In genomic region chr1:241895013-241895412, GRCh38 we compare ENCODE assay signal across 16 cellular contexts. TPM values are rescaled to one million over a fixed set of nuclear protein-coding genes. Genes with fewer than 3 reads are reported as not detected.
A peak's percentile ranks its signal among the peaks of the same experiment; 100 is the strongest.
DNase-seq lines count a peak whose midpoint lies in the region; ATAC-seq and TF ChIP-seq lines count a peak whose summit lies in the region.
"Had no signal": no experiment of that assay in that cellular context is flagged by ENCODE, and none has a peak within 500 bp of the region (broad histone marks: within the 10 kb centered on the region; RNA-seq: fewer than 3 reads in every experiment).

No MANE protein-coding gene starts in this region.

- ATAC-seq in activated naive CD8-positive, alpha-beta T cell treated with anti-CD3 and anti-CD28 coated beads, Interleukin-2, amount 50 U/mL, for 24 hours: no peak
- peak; percentile 75 for ATAC-seq in HG02884 (IDR thresholded peaks at IDR 0.05; ENCODE audit: unreplicated experiment)
- peak; percentile 72 to 87 for ATAC-seq in stimulated activated naive B cell treated with anti-CD40 and anti-IgM and Interleukin-4, amounts not matched to agents 10 μg/mL and 1 μg/mL and 100 μg/mL, for 72 hours (replicated peaks)
- ATAC-seq: gastroesophageal sphincter, left lobe of liver had no signal

- no peaks in the 10 kb centered on the region for H3K4me1 ChIP-seq in right atrium auricular region
- H3K4me1 ChIP-seq: gastroesophageal sphincter, SJSA1, suprapubic skin had no signal

- H3K4me3 ChIP-seq in right atrium auricular region: no peak overlapping the region
- H3K4me3 ChIP-seq: gastroesophageal sphincter, SJSA1, suprapubic skin had no signal

- H3K27me3 ChIP-seq in right atrium auricular region: no peaks in the 10 kb centered on the region
- H3K27me3 ChIP-seq: gastroesophageal sphincter, SJSA1, suprapubic skin had no signal

- no peaks in the 10 kb centered on the region for H3K9me3 ChIP-seq in right atrium auricular region
- H3K9me3 ChIP-seq: gastroesophageal sphincter, SJSA1, suprapubic skin had no signal

- H3K36me3 Mint-ChIP-seq in activated naive CD8-positive, alpha-beta T cell: no peaks in the 10 kb centered on the region
- peaks cover 11% of the 10 kb centered on the region for H3K36me3 Mint-ChIP-seq in activated naive CD8-positive, alpha-beta T cell treated with anti-CD3 and anti-CD28 coated beads, Interleukin-2, amount 50 U/mL, for 24 hours (ENCODE audit: low read depth)
- H3K36me3 Mint-ChIP-seq in stimulated activated naive B cell treated with anti-CD40 and anti-IgM and Interleukin-4, amounts not matched to agents 10 μg/mL and 1 μg/mL and 100 μg/mL, for 72 hours: no peaks in the 10 kb centered on the region
- peaks cover 16% of the 10 kb centered on the region for H3K36me3 Mint-ChIP-seq in activated CD4-positive, alpha-beta T cell treated with anti-CD3 and anti-CD28 coated beads, Interleukin-2, amount 10 ng/mL, durations not matched to agents 7 days and 5 days (ENCODE audit: low read depth)

- H3K27ac Mint-ChIP-seq in activated naive CD8-positive, alpha-beta T cell: peak overlapping the region; percentile 34
- no peak overlapping the region for H3K27ac Mint-ChIP-seq in activated naive CD8-positive, alpha-beta T cell treated with anti-CD3 and anti-CD28 coated beads, Interleukin-2, amount 50 U/mL, for 24 hours
- peak overlapping the region; percentile 34 for H3K27ac Mint-ChIP-seq in stimulated activated naive B cell treated with anti-CD40 and anti-IgM and Interleukin-4, amounts not matched to agents 10 μg/mL and 1 μg/mL and 100 μg/mL, for 72 hours
- H3K27ac Mint-ChIP-seq in activated CD4-positive, alpha-beta T cell treated with anti-CD3 and anti-CD28 coated beads, Interleukin-2, amount 10 ng/mL, durations not matched to agents 7 days and 5 days: no peak overlapping the region
- H3K27ac Mint-ChIP-seq: activated CD4-positive, alpha-beta memory T cell treated with anti-CD3 and anti-CD28 coated beads for 36 hours had no signal

- H3K27me3 Mint-ChIP-seq in activated naive CD8-positive, alpha-beta T cell: no peaks in the 10 kb centered on the region
- H3K27me3 Mint-ChIP-seq in activated naive CD8-positive, alpha-beta T cell treated with anti-CD3 and anti-CD28 coated beads, Interleukin-2, amount 50 U/mL, for 24 hours: no peaks in the 10 kb centered on the region
- H3K27me3 Mint-ChIP-seq in stimulated activated naive B cell treated with anti-CD40 and anti-IgM and Interleukin-4, amounts not matched to agents 10 μg/mL and 1 μg/mL and 100 μg/mL, for 72 hours: no peaks in the 10 kb centered on the region
- H3K27me3 Mint-ChIP-seq in activated CD4-positive, alpha-beta T cell treated with anti-CD3 and anti-CD28 coated beads, Interleukin-2, amount 10 ng/mL, durations not matched to agents 7 days and 5 days: no peaks in the 10 kb centered on the region
- H3K27me3 Mint-ChIP-seq: activated CD4-positive, alpha-beta memory T cell treated with anti-CD3 and anti-CD28 coated beads for 36 hours had no signal

- no peak overlapping the region for H3K27ac ChIP-seq in right atrium auricular region
- H3K27ac ChIP-seq: gastroesophageal sphincter, SJSA1, suprapubic skin had no signal

- no peak overlapping the region for H3K4me3 Mint-ChIP-seq in activated naive CD8-positive, alpha-beta T cell
- no peak overlapping the region for H3K4me3 Mint-ChIP-seq in activated naive CD8-positive, alpha-beta T cell treated with anti-CD3 and anti-CD28 coated beads, Interleukin-2, amount 50 U/mL, for 24 hours
- no peak overlapping the region for H3K4me3 Mint-ChIP-seq in stimulated activated naive B cell treated with anti-CD40 and anti-IgM and Interleukin-4, amounts not matched to agents 10 μg/mL and 1 μg/mL and 100 μg/mL, for 72 hours
- H3K4me3 Mint-ChIP-seq in activated CD4-positive, alpha-beta T cell treated with anti-CD3 and anti-CD28 coated beads, Interleukin-2, amount 10 ng/mL, durations not matched to agents 7 days and 5 days: no peak overlapping the region
- H3K4me3 Mint-ChIP-seq: activated CD4-positive, alpha-beta memory T cell treated with anti-CD3 and anti-CD28 coated beads for 36 hours had no signal

- no peak for DNase-seq in activated naive CD8-positive, alpha-beta T cell treated with anti-CD3 and anti-CD28 coated beads, Interleukin-2, amount 50 U/mL, for 24 hours
- DNase-seq in HPDE6-E6E7 (ENCODE audit: extremely low spot score) (peak; percentile 32), right atrium auricular region (ENCODE audit: low spot score) (no peak), RKO (ENCODE audit: low spot score) (no peak)
- DNase-seq in stimulated activated naive B cell treated with anti-CD40 and anti-IgM and Interleukin-4, amounts not matched to agents 10 μg/mL and 1 μg/mL and 100 μg/mL, for 72 hours: no peak
- DNase-seq in activated CD4-positive, alpha-beta T cell treated with anti-CD3 and anti-CD28 coated beads, Interleukin-2, amount 10 ng/mL, durations not matched to agents 7 days and 5 days: no peak
- DNase-seq: activated CD4-positive, alpha-beta memory T cell treated with anti-CD3 and anti-CD28 coated beads for 36 hours; EL; NCI-H2171 treated with DMSO at 0.1 percent for 48 hours; stimulated activated CD4-positive, alpha-beta T cell treated with anti-CD3 and anti-CD28 coated beads, Interleukin-2, amount 100 ng/mL, for 24 hours had no signal

- POLR2A ChIA-PET in activated CD4-positive, alpha-beta T cell treated with anti-CD3 and anti-CD28 coated beads, Interleukin-2, amount 10 ng/mL, durations not matched to agents 7 days and 5 days (lab: Charles Lee): no interaction called here

- TF ChIP-seq CTCF in right atrium auricular region (IDR thresholded peaks at IDR 0.05): no peak

- H3K9me3 Mint-ChIP-seq in activated naive CD8-positive, alpha-beta T cell (ENCODE audit: low read depth): no peaks in the 10 kb centered on the region
- no peaks in the 10 kb centered on the region for H3K9me3 Mint-ChIP-seq in activated naive CD8-positive, alpha-beta T cell treated with anti-CD3 and anti-CD28 coated beads, Interleukin-2, amount 50 U/mL, for 24 hours
- H3K9me3 Mint-ChIP-seq in stimulated activated naive B cell treated with anti-CD40 and anti-IgM and Interleukin-4, amounts not matched to agents 10 μg/mL and 1 μg/mL and 100 μg/mL, for 72 hours: no peaks in the 10 kb centered on the region
- H3K9me3 Mint-ChIP-seq in activated CD4-positive, alpha-beta T cell treated with anti-CD3 and anti-CD28 coated beads, Interleukin-2, amount 10 ng/mL, durations not matched to agents 7 days and 5 days: no peaks in the 10 kb centered on the region
- H3K9me3 Mint-ChIP-seq: activated CD4-positive, alpha-beta memory T cell treated with anti-CD3 and anti-CD28 coated beads for 36 hours had no signal

- CTCF ChIA-PET in activated CD4-positive, alpha-beta T cell treated with anti-CD3 and anti-CD28 coated beads, Interleukin-2, amount 10 ng/mL, durations not matched to agents 7 days and 5 days (lab: Charles Lee): no interaction called here

- H3K4me1 Mint-ChIP-seq in activated naive CD8-positive, alpha-beta T cell (ENCODE audit: low read depth): no peaks in the 10 kb centered on the region
- no peaks in the 10 kb centered on the region for H3K4me1 Mint-ChIP-seq in activated naive CD8-positive, alpha-beta T cell treated with anti-CD3 and anti-CD28 coated beads, Interleukin-2, amount 50 U/mL, for 24 hours
- peaks cover 10 to 17% of the 10 kb centered on the region in 2 donors for H3K4me1 Mint-ChIP-seq in stimulated activated naive B cell treated with anti-CD40 and anti-IgM and Interleukin-4, amounts not matched to agents 10 μg/mL and 1 μg/mL and 100 μg/mL, for 72 hours
- H3K4me1 Mint-ChIP-seq in activated CD4-positive, alpha-beta T cell treated with anti-CD3 and anti-CD28 coated beads, Interleukin-2, amount 10 ng/mL, durations not matched to agents 7 days and 5 days: no peaks in the 10 kb centered on the region

- no peaks in the 10 kb centered on the region for H3K36me3 ChIP-seq in right atrium auricular region
- H3K36me3 ChIP-seq: gastroesophageal sphincter, suprapubic skin had no signal

RNA-seq across cellular contexts. Expression of gene EXO1, which starts 47.0 kb away (rescaled TPM):
- total RNA-seq in right atrium auricular region: under 1 TPM in 1 of 2 donors, not detected in 1; 0.16 TPM
- total RNA-seq in activated CD4-positive, alpha-beta T cell treated with anti-CD3 and anti-CD28 coated beads, Interleukin-2, amount 10 ng/mL, durations not matched to agents 7 days and 5 days: 10 to 100 TPM; 41.3 to 44.4 TPM

Comparison
In these comparisons a context has a peak if more than half of its experiments do, and no peak if none do; other contexts are left out.
1. H3K27ac Mint-ChIP-seq: peak in activated naive CD8-positive, alpha-beta T cell (single experiment) and stimulated activated naive B cell treated with anti-CD40 and anti-IgM and Interleukin-4, amounts not matched to agents 10 μg/mL and 1 μg/mL and 100 μg/mL, for 72 hours (single experiment); none in activated naive CD8-positive, alpha-beta T cell treated with anti-CD3 and anti-CD28 coated beads, Interleukin-2, amount 50 U/mL, for 24 hours (single experiment) and activated CD4-positive, alpha-beta T cell treated with anti-CD3 and anti-CD28 coated beads, Interleukin-2, amount 10 ng/mL, durations not matched to agents 7 days and 5 days (single experiment).
2. RNA of gene EXO1, which starts 47.0 kb away (total RNA-seq): 41.3 to 44.4 TPM in activated CD4-positive, alpha-beta T cell treated with anti-CD3 and anti-CD28 coated beads, Interleukin-2, amount 10 ng/mL, durations not matched to agents 7 days and 5 days; 0.16 TPM in right atrium auricular region; every median in the first group is over 10 times any median in the second.